In genomic region chr7:20858913-20859312, GRCh38 we compare ENCODE assay signal across 16 cellular contexts.
"Had no signal": no experiment of that assay in that cellular context is flagged by ENCODE, and none has a peak within 500 bp of the region (broad histone marks: within the 10 kb centered on the region; RNA-seq: fewer than 3 reads in every experiment).

No MANE protein-coding gene starts in this region.

- H3K4me1 Mint-ChIP-seq: activated naive CD8-positive, alpha-beta T cell treated with anti-CD3 and anti-CD28 coated beads for 36 hours; natural killer cell; stimulated activated memory B cell treated with anti-CD40 and anti-IgM and Interleukin-4, amounts not matched to agents 10 μg/mL and 1 μg/mL and 100 μg/mL, for 72 hours had no signal

- H3K27me3 Mint-ChIP-seq: activated naive CD8-positive, alpha-beta T cell treated with anti-CD3 and anti-CD28 coated beads for 36 hours; dendritic cell treated with granulocyte-macrophage colony-stimulating factor and Interleukin-4, amounts not matched to agents 40 ng/mL and 50 ng/mL, for 4 days; effector memory CD8-positive, alpha-beta T cell; stimulated activated memory B cell treated with anti-CD40 and anti-IgM and Interleukin-4, amounts not matched to agents 10 μg/mL and 1 μg/mL and 100 μg/mL, for 72 hours had no signal

- H3K36me3 Mint-ChIP-seq: activated naive CD8-positive, alpha-beta T cell treated with anti-CD3 and anti-CD28 coated beads for 36 hours; natural killer cell; stimulated activated memory B cell treated with anti-CD40 and anti-IgM and Interleukin-4, amounts not matched to agents 10 μg/mL and 1 μg/mL and 100 μg/mL, for 72 hours; WTC11 had no signal

- H3K4me1 ChIP-seq: breast epithelium, heart left ventricle, transverse colon had no signal

- H3K27ac ChIP-seq: breast epithelium, heart left ventricle, transverse colon had no signal

- H3K9me3 ChIP-seq: breast epithelium, heart left ventricle, mucosa of descending colon, transverse colon had no signal

- H3K4me3 ChIP-seq: breast epithelium, heart left ventricle, mucosa of descending colon, transverse colon had no signal

- ATAC-seq: effector memory CD8-positive, alpha-beta T cell; heart left ventricle; mucosa of descending colon; natural killer cell; stimulated activated memory B cell treated with anti-CD40 and anti-IgM and Interleukin-4, amounts not matched to agents 10 μg/mL and 1 μg/mL and 100 μg/mL, for 72 hours; WTC11 had no signal

- H3K27ac Mint-ChIP-seq: activated naive CD8-positive, alpha-beta T cell treated with anti-CD3 and anti-CD28 coated beads for 36 hours; dendritic cell treated with granulocyte-macrophage colony-stimulating factor and Interleukin-4, amounts not matched to agents 40 ng/mL and 50 ng/mL, for 4 days; effector memory CD8-positive, alpha-beta T cell; natural killer cell; stimulated activated memory B cell treated with anti-CD40 and anti-IgM and Interleukin-4, amounts not matched to agents 10 μg/mL and 1 μg/mL and 100 μg/mL, for 72 hours; WTC11 had no signal

- H3K36me3 ChIP-seq: breast epithelium, heart left ventricle, transverse colon had no signal

- DNase-seq: activated CD4-positive, alpha-beta T cell treated with anti-CD3 and anti-CD28 coated beads for 48 hours; activated CD8-positive, alpha-beta memory T cell treated with anti-CD3 and anti-CD28 coated beads, Interleukin-2, amount 50 U/mL, for 48 hours; activated gamma-delta T cell treated with Interleukin-2 at 50 U/mL for 16 hours; activated naive CD8-positive, alpha-beta T cell treated with anti-CD3 and anti-CD28 coated beads for 36 hours; effector memory CD8-positive, alpha-beta T cell; heart left ventricle; left cardiac atrium; mammary epithelial cell; mucosa of descending colon; natural killer cell; stimulated activated CD4-positive, alpha-beta T cell treated with anti-CD3 and anti-CD28 coated beads, Interleukin-2, amount 100 ng/mL, for 48 hours; transverse colon had no signal

- H3K27me3 ChIP-seq: breast epithelium, transverse colon had no signal

- H3K4me3 Mint-ChIP-seq: activated naive CD8-positive, alpha-beta T cell treated with anti-CD3 and anti-CD28 coated beads for 36 hours; dendritic cell treated with granulocyte-macrophage colony-stimulating factor and Interleukin-4, amounts not matched to agents 40 ng/mL and 50 ng/mL, for 4 days; effector memory CD8-positive, alpha-beta T cell; natural killer cell; stimulated activated memory B cell treated with anti-CD40 and anti-IgM and Interleukin-4, amounts not matched to agents 10 μg/mL and 1 μg/mL and 100 μg/mL, for 72 hours; WTC11 had no signal
